8 cellular contexts compared by ENCODE assay signal in the genomic region with DNA sequence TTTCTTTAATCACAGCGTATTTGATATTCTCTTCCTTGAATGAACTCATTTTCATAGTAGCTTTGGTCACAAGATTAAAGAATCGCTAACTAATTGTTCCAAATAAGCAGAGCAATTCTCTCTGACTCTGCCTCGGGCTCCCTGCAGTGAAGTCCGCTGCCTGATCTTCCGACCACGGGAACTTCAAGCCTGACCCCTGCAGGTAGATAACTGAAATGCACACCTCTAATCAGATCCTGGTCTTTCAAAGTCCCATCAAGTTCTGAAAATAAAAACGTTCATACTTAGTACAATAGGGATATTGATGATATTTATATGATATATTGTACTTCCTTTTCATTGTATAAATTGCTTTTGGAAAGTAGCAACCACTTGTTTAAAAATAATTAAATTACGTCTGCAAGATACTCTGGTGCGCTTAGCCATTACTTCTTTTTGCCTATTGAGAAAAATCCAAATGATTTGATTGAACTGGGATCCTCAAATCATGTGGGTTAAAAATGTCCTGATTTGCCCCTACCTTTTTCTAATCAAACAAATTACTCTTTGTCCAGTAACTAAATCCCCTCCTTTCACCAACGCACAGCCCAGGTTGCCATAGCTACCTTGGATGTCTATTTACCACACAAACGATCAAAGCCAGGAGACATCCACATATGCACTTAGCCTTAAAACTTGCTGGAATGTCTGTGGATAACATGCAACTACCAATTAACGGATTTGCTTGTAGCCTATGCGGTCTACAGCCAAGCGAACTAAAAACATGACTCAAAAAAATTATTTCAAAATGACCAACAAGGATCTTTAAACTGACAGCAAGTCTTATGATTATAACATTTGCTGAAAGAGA. TPM values are rescaled to one million over a fixed set of nuclear protein-coding genes. Genes with fewer than 3 reads are reported as not detected.
A peak's percentile ranks its signal among the peaks of the same experiment; 100 is the strongest.
DNase-seq lines count a peak whose midpoint lies in the region; ATAC-seq and TF ChIP-seq lines count a peak whose summit lies in the region.

No MANE protein-coding gene starts in this region.

- H3K4me3 ChIP-seq in mammary epithelial cell (replicated peaks in 1 of 3; ENCODE audit: insufficient read depth in 1 of 3, low read depth in 2 of 3, low read length in 3 of 3) (peak overlapping the region in 2 of 3 experiments; percentile 12 to 15), transverse colon (no peak overlapping the region)

- intact Hi-C loops in mammary epithelial cell (cut with micrococcal nuclease) (loop anchor here (1.0 kb wide), 2 partner anchors 362 to 426 kb away; no protein-coding TSS in a partner anchor), transverse colon (cut with DNase I; ENCODE audit: low total_unique reads) (no loop called here)

- CTCF ChIA-PET in mammary epithelial cell (lab: Charles Lee; ENCODE audit: low non-redundant PET), result no interaction called here

- no TSS peak for BruUV-seq in mammary epithelial cell (replicated peaks; lab: Mats Ljungman, UMichigan)

- TF ChIP-seq POLR2A in transverse colon (IDR thresholded peaks at IDR 0.05), result no peak

- 25% methylated on average over 14 of the region's 14 CpGs for WGBS in mammary epithelial cell (ENCODE audit: low coverage, missing lambda C conversion rate)
- 32 to 55% methylated on average over 6 to 14 of the region's 14 CpGs for WGBS in transverse colon (ENCODE audit: low coverage in 1 of 2), 2 donors

- DNase-seq in activated naive CD4-positive, alpha-beta T cell treated with anti-CD3 and anti-CD28 coated beads, Interleukin-2, amount 50 U/mL, for 16 hours, result peak; percentile 10
- DNase-seq in activated naive CD4-positive, alpha-beta T cell treated with Interleukin-2 at 50 U/mL for 16 hours, result no peak
- peak; percentile 35 for DNase-seq in NCI-H2227 treated with DMSO at 0.1 percent for 48 hours (lab: John Stamatoyannopoulos, UW)
- DNase-seq in mammary epithelial cell, result no peak
- DNase-seq in kidney glomerular epithelial cell (lab: John Stamatoyannopoulos, UW), result peak; percentile 24
- DNase-seq in transverse colon, result peak; percentile 46

- H3K36me3 ChIP-seq in mammary epithelial cell (ENCODE audit: insufficient read depth, low read length), result no peaks in the 10 kb centered on the region
- H3K36me3 ChIP-seq in transverse colon, result no peaks in the 10 kb centered on the region

- H3K4me1 ChIP-seq in mammary epithelial cell (ENCODE audit: insufficient read depth, low read length) (peaks cover 3% of the 10 kb centered on the region), transverse colon (peaks cover 0 to 22% (median 12%) of the 10 kb centered on the region in 4 donors)

- peak overlapping the region; percentile 85 for H3K9ac ChIP-seq in mammary epithelial cell (ENCODE audit: insufficient read depth, low read length)

- H3K27me3 ChIP-seq in mammary epithelial cell (ENCODE audit: insufficient read depth, low read length) (no peaks in the 10 kb centered on the region), transverse colon (no peaks in the 10 kb centered on the region)

- dilution Hi-C loops in mammary epithelial cell (cut with HindIII; ENCODE audit: low sequenced_read_pairs), result no loop called here

- H3K9me3 ChIP-seq in mammary epithelial cell (replicated peaks; ENCODE audit: insufficient read depth, low read length), result no peaks in the 10 kb centered on the region
- H3K9me3 ChIP-seq in transverse colon, result no peaks in the 10 kb centered on the region

- no peak overlapping the region for H2AFZ ChIP-seq in mammary epithelial cell (ENCODE audit: low read depth, low read length)

- peak; percentile 67 for ATAC-seq in HG02840 (IDR thresholded peaks at IDR 0.05; ENCODE audit: low FRiP score, unreplicated experiment)
- ATAC-seq in HG03095 (IDR thresholded peaks at IDR 0.05; ENCODE audit: unreplicated experiment), result no peak

- H3K27ac ChIP-seq in mammary epithelial cell (ENCODE audit: insufficient read depth, low read depth, low read length), result peak overlapping the region; percentile 76
- H3K27ac ChIP-seq in transverse colon, result peak overlapping the region; percentile 23 to 85 (median 80)

- TF ChIP-seq CTCF in mammary epithelial cell (conservative IDR thresholded peaks at IDR 0.05 in 1 of 2, IDR thresholded peaks at IDR 0.05 in 1 of 2; ENCODE audit: extremely low read depth in 1 of 2, insufficient read depth in 1 of 2, low read depth in 1 of 2, low read length in 2 of 2) (peak; percentile 63 to 67), transverse colon (IDR thresholded peaks at IDR 0.05) (peak; percentile 52 to 62 (median 60))

- in situ Hi-C loops in mammary epithelial cell (cut with MboI; ENCODE audit: low sequenced_read_pairs in 2 of 2) (loop anchor here in 1 of 2 donors (25.0 kb wide), 1 partner anchor 429 kb away; no protein-coding TSS in a partner anchor), transverse colon (cut with MboI; ENCODE audit: low pct_ligation_motif_present in 1 of 4, low pct_unique_long_range_greater_than_20kb in 1 of 4, low sequenced_read_pairs in 3 of 4) (loop anchor here in 3 of 4 donors (10.0 to 25.0 kb wide), 2 partner anchors 429 to 489 kb away; no protein-coding TSS in a partner anchor)

- TF ChIP-seq EP300 in transverse colon (IDR thresholded peaks at IDR 0.05; ENCODE audit: low read depth), result no peak

- H3K79me2 ChIP-seq in mammary epithelial cell (ENCODE audit: insufficient read depth, low read length), result peaks cover 84% of the 10 kb centered on the region

- H3K4me2 ChIP-seq in mammary epithelial cell (ENCODE audit: insufficient read depth, low read depth, low read length), result peak overlapping the region; percentile 80

- no peaks in the 10 kb centered on the region for H4K20me1 ChIP-seq in mammary epithelial cell (ENCODE audit: insufficient read depth, low read length)

RNA-seq across cellular contexts. Expression of gene MID1, which starts 4.2 kb away (rescaled TPM):
- total RNA-seq in mammary epithelial cell (10 to 100 TPM; 19.5 to 26.5 TPM), transverse colon (10 to 100 TPM; 27.0 to 85.2 (median 37.7) TPM)
- 15.9 TPM for polyA plus RNA-seq in mammary epithelial cell
- polyA minus RNA-seq in mammary epithelial cell, result 26.2 TPM

Comparison
In these comparisons a context has a peak if more than half of its experiments do, and no peak if none do; other contexts are left out.
1. DNase-seq: peak in activated naive CD4-positive, alpha-beta T cell treated with anti-CD3 and anti-CD28 coated beads, Interleukin-2, amount 50 U/mL, for 16 hours (single experiment), NCI-H2227 treated with DMSO at 0.1 percent for 48 hours (single experiment), kidney glomerular epithelial cell (single experiment) and transverse colon (single experiment); none in activated naive CD4-positive, alpha-beta T cell treated with Interleukin-2 at 50 U/mL for 16 hours (single experiment) and mammary epithelial cell (single experiment).
2. H3K4me3 ChIP-seq: peak in mammary epithelial cell (2 of 3); none in transverse colon (0 of 4).